ENCODE assay signal across 23 cellular contexts in genomic region chr19:13965926-13966683, GRCh38. TPM values are rescaled to one million over a fixed set of nuclear protein-coding genes. Genes with fewer than 3 reads are reported as not detected.
A peak's percentile ranks its signal among the peaks of the same experiment; 100 is the strongest.
DNase-seq lines count a peak whose midpoint lies in the region; ATAC-seq, FAIRE-seq and TF ChIP-seq lines count a peak whose summit lies in the region.
"Had no signal": no experiment of that assay in that cellular context is flagged by ENCODE, and none has a peak within 500 bp of the region (broad histone marks: within the 10 kb centered on the region; RNA-seq: fewer than 3 reads in every experiment).

No MANE protein-coding gene starts in this region.

- H3K79me2 ChIP-seq in H9 (ENCODE audit: insufficient read depth, low read length) (no peaks in the 10 kb centered on the region), K562 (ENCODE audit: control insufficient read depth, insufficient read depth, low read length) (no peaks in the 10 kb centered on the region), hepatocyte (no peaks in the 10 kb centered on the region)

- CTCF ChIA-PET in K562 (lab: Yijun Ruan, JAX; ENCODE audit: low intra/inter-chr PET ratio): no interaction called here

- H3K18ac ChIP-seq in H9 (ENCODE audit: insufficient read length, low read depth, low read length) (no peak overlapping the region), neuronal stem cell (ENCODE audit: low read length) (no peak overlapping the region)

- H3K36me3 Mint-ChIP-seq in H9 (ENCODE audit: insufficient read depth in 1 of 3, low read depth in 3 of 3): peaks cover 15 to 45% (median 28%) of the 10 kb centered on the region in 3 experiments; a peak in 6 of 7 replicates

- H2BK120ac ChIP-seq in H9 (ENCODE audit: low read depth, low read length, poor library complexity, severe bottlenecking): no peak overlapping the region
- H2BK120ac ChIP-seq in neuronal stem cell (ENCODE audit: low read depth, low read length): no peak overlapping the region

- no peaks in the 10 kb centered on the region for H3K27me3 ChIP-seq in H9 (ENCODE audit: insufficient read depth, low read length)
- no peaks in the 10 kb centered on the region for H3K27me3 ChIP-seq in K562 (ENCODE audit: control insufficient read depth in 2 of 2, insufficient read depth in 2 of 2, low read length in 2 of 2)
- no peaks in the 10 kb centered on the region for H3K27me3 ChIP-seq in hepatocyte
- peaks cover 0 to 4% (median 0%) of the 10 kb centered on the region in 3 experiments for H3K27me3 ChIP-seq in neuronal stem cell (ENCODE audit: control insufficient read depth in 3 of 3, insufficient read depth in 3 of 3, low read depth in 1 of 3, low read length in 3 of 3)
- H3K27me3 ChIP-seq in stomach: no peaks in the 10 kb centered on the region
- H3K27me3 ChIP-seq in effector memory CD4-positive, alpha-beta T cell (replicated peaks; ENCODE audit: control insufficient read depth, insufficient read depth, low read length, poor library complexity, severe bottlenecking): no peaks in the 10 kb centered on the region
- H3K27me3 ChIP-seq: BE2C had no signal

- TF ChIP-seq RAD21 in K562 (CRISPR knock-in tag; conservative IDR thresholded peaks at IDR 0.05 in 1 of 2, IDR thresholded peaks at IDR 0.05 in 1 of 2): no peak

- H3K9me2 ChIP-seq in hepatocyte (replicated peaks; ENCODE audit: insufficient read depth): no peaks in the 10 kb centered on the region

- H2BK15ac ChIP-seq in H9 (ENCODE audit: low read depth, low read length): no peak overlapping the region
- H2BK15ac ChIP-seq in neuronal stem cell (ENCODE audit: low read length): no peak overlapping the region

- H3K9ac ChIP-seq in H9 (ENCODE audit: extremely low read depth, insufficient read length, low read length) (no peak overlapping the region), K562 (ENCODE audit: insufficient read depth in 1 of 2, low read depth in 2 of 2, low read length in 2 of 2) (no peak overlapping the region), neuronal stem cell (ENCODE audit: low read depth, low read length, poor library complexity) (peak overlapping the region; percentile 72)

- TF ChIP-seq CTCF in H9 (conservative IDR thresholded peaks at IDR 0.05) (no peak), K562 (IDR thresholded peaks at IDR 0.05 in 2 of 3, conservative IDR thresholded peaks at IDR 0.05 in 1 of 3; ENCODE audit: insufficient read depth in 2 of 3, low read depth in 1 of 3, low read length in 3 of 3) (no peak), hepatocyte (IDR thresholded peaks at IDR 0.05; ENCODE audit: poor library complexity) (no peak), stomach (IDR thresholded peaks at IDR 0.05) (no peak)

- H2BK20ac ChIP-seq in H9 (ENCODE audit: low read depth, low read length, poor library complexity, severe bottlenecking): no peak overlapping the region

- TF ChIP-seq EP300 in K562 (IDR thresholded peaks at IDR 0.05; ENCODE audit: low read length) (no peak), stomach (IDR thresholded peaks at IDR 0.05) (no peak)

- H3K9me3 Mint-ChIP-seq in H9: no peaks in the 10 kb centered on the region
- H3K9me3 Mint-ChIP-seq: CD8-positive, alpha-beta memory T cell; GM23338; HFFc6 had no signal

- H3K23me2 ChIP-seq in H9 (ENCODE audit: insufficient read length, low read depth, low read length, poor library complexity, severe bottlenecking): no peaks in the 10 kb centered on the region

- TF ChIP-seq POLR2A in K562 (conservative IDR thresholded peaks at IDR 0.05) (no peak), stomach (IDR thresholded peaks at IDR 0.05) (no peak)

- ATAC-seq in K562 (no peak), HG02885 (IDR thresholded peaks at IDR 0.05; ENCODE audit: poor library complexity, unreplicated experiment) (no peak)
- ATAC-seq: GM23338, HCT116 had no signal

- no peak overlapping the region for H3K56ac ChIP-seq in H9 (ENCODE audit: insufficient read length, low read depth, low read length)

- H4K8ac ChIP-seq in H9 (replicated peaks; ENCODE audit: insufficient read length, low read depth, low read length) (no peak overlapping the region), neuronal stem cell (ENCODE audit: low read depth, low read length) (no peak overlapping the region)

- no CpG with 5 or more reads among the region's 20 CpGs for WGBS in H9 (ENCODE audit: extremely low coverage, insufficient read length, low lambda C conversion rate)
- 92% methylated on average over 8 of the region's 20 CpGs for WGBS in K562 (ENCODE audit: insufficient coverage, low coverage, missing lambda C conversion rate)
- 93% methylated on average over 17 of the region's 20 CpGs for WGBS in hepatocyte (ENCODE audit: low lambda C conversion rate, missing lambda C conversion rate)
- no CpG with 5 or more reads among the region's 20 CpGs for whole genome bisulfite sequencing in neuronal stem cell (ENCODE audit: extremely low coverage in 2 of 2, insufficient read length in 2 of 2, insufficient replicate concordance in 1 of 2), 2 donors
- 88 to 95% (median 93%) methylated on average over 16 to 20 of the region's 20 CpGs for WGBS in stomach, 5 donors

- H3T11ph ChIP-seq in H9 (ENCODE audit: low read length): no peak overlapping the region

- no peaks in the 10 kb centered on the region for H3K9me1 ChIP-seq in K562 (ENCODE audit: control insufficient read depth, insufficient read depth, low read length)

- no peak overlapping the region for H3K4me2 ChIP-seq in H9 (ENCODE audit: insufficient read depth, insufficient read length, low read length)
- H3K4me2 ChIP-seq in K562 (ENCODE audit: insufficient read depth, low read length): no peak overlapping the region
- no peak overlapping the region for H3K4me2 ChIP-seq in hepatocyte
- peak overlapping the region; percentile 2 for H3K4me2 ChIP-seq in neuronal stem cell (ENCODE audit: insufficient read depth, low read length, poor library complexity, severe bottlenecking)
- H3K4me2 ChIP-seq: GM23338 had no signal

- H4K20me1 ChIP-seq in H9 (ENCODE audit: control insufficient read depth, insufficient read depth, insufficient read length) (no peaks in the 10 kb centered on the region), K562 (replicated peaks; ENCODE audit: control insufficient read depth, insufficient read depth, low read length) (no peaks in the 10 kb centered on the region), hepatocyte (ENCODE audit: insufficient read depth, poor library complexity, severe bottlenecking) (no peaks in the 10 kb centered on the region)

- BruUV-seq in K562 (replicated peaks; lab: Mats Ljungman, UMichigan): no TSS peak

- POLR2A ChIA-PET in K562 (lab: Yijun Ruan, JAX): no interaction called here

- DNase-seq in H9 (peak; percentile 30), K562 (ENCODE audit: extremely low read depth in 1 of 4, low spot score in 3 of 4) (no peak), hepatocyte (ENCODE audit: low spot score) (peak; percentile 3), neuronal stem cell (ENCODE audit: low spot score) (no peak), stomach (no peak)
- DNase-seq in effector memory CD4-positive, alpha-beta T cell: no peak
- DNase-seq: ACHN; BE2C; C1 segment of cervical spinal cord; CD4-positive, CD25-positive, alpha-beta regulatory T cell; CD8-positive, alpha-beta memory T cell; COR-L47; DMS 273 treated with DMSO at 0.1 percent for 48 hours; DMS79; GDM1; HFFc6 had no signal

- no peaks in the 10 kb centered on the region for H3K4me1 ChIP-seq in H9 (ENCODE audit: insufficient read depth, low read length)
- H3K4me1 ChIP-seq in K562 (replicated peaks in 1 of 2; ENCODE audit: control insufficient read depth in 2 of 2, insufficient read depth in 2 of 2, low read length in 2 of 2): peaks cover 0 to 24% of the 10 kb centered on the region in 2 experiments; a peak in 2 of 5 replicates
- H3K4me1 ChIP-seq in hepatocyte (ENCODE audit: insufficient read depth): no peaks in the 10 kb centered on the region
- H3K4me1 ChIP-seq in neuronal stem cell (ENCODE audit: control insufficient read depth in 2 of 2, insufficient read depth in 1 of 2, low read depth in 1 of 2, low read length in 2 of 2): peaks cover 0 to 9% of the 10 kb centered on the region in 2 donors
- H3K4me1 ChIP-seq in stomach: peaks cover 0 to 11% (median 2%) of the 10 kb centered on the region in 4 donors
- H3K4me1 ChIP-seq in effector memory CD4-positive, alpha-beta T cell (ENCODE audit: control insufficient read depth, insufficient read depth, low read length, poor library complexity, severe bottlenecking): no peaks in the 10 kb centered on the region
- H3K4me1 ChIP-seq: BE2C had no signal

- no peak overlapping the region for H3K4me3 ChIP-seq in K562
- no peak overlapping the region for H3K4me3 ChIP-seq in hepatocyte
- no peak overlapping the region for H3K4me3 ChIP-seq in neuronal stem cell (ENCODE audit: low read length in 2 of 2)
- no peak overlapping the region for H3K4me3 ChIP-seq in stomach
- H3K4me3 ChIP-seq in effector memory CD4-positive, alpha-beta T cell (ENCODE audit: insufficient read depth, low read depth, low read length, poor library complexity, severe bottlenecking): no peak overlapping the region
- H3K4me3 ChIP-seq: GM23338 had no signal

- H3K4ac ChIP-seq in H9 (ENCODE audit: low read depth, low read length) (no peak overlapping the region), neuronal stem cell (ENCODE audit: low read length) (no peak overlapping the region)

- intact Hi-C loops in K562 (cut with micrococcal nuclease): no loop called here
- intact Hi-C loops in stomach (cut with DNase I; ENCODE audit: low total_unique reads): no loop called here

- H3K27ac ChIP-seq in H9 (ENCODE audit: insufficient read length, low read depth, low read length) (no peak overlapping the region), K562 (ENCODE audit: extremely low read depth, low read depth, low read length) (no peak overlapping the region), hepatocyte (no peak overlapping the region), neuronal stem cell (replicated peaks; ENCODE audit: low read length) (no peak overlapping the region), stomach (no peak overlapping the region)
- H3K27ac ChIP-seq in effector memory CD4-positive, alpha-beta T cell (ENCODE audit: insufficient read depth, low read length, poor library complexity, severe bottlenecking): no peak overlapping the region

- H4K91ac ChIP-seq in H9 (ENCODE audit: insufficient read length, low read depth, low read length) (no peak overlapping the region), neuronal stem cell (ENCODE audit: low read depth, low read length, poor library complexity) (no peak overlapping the region)

- FAIRE-seq in K562 (lab: Jason Lieb, UNC): no peak
- FAIRE-seq: A204.1, GM12892, H54 had no signal

- H3K14ac ChIP-seq in H9 (ENCODE audit: insufficient read depth, low read length): no peak overlapping the region
- H3K14ac ChIP-seq in neuronal stem cell (ENCODE audit: low read length): peak overlapping the region; percentile 47

- H2BK5ac ChIP-seq in H9 (ENCODE audit: insufficient read length, low read length) (no peak overlapping the region), neuronal stem cell (ENCODE audit: low read length) (peak overlapping the region; percentile 53)

- no peak overlapping the region for H4K5ac ChIP-seq in H9 (ENCODE audit: insufficient read length, low read depth, low read length)

- no peaks in the 10 kb centered on the region for H3K79me1 ChIP-seq in H9 (ENCODE audit: insufficient read depth, low read depth, low read length, poor library complexity, severe bottlenecking)
- H3K79me1 ChIP-seq in neuronal stem cell (ENCODE audit: low read depth, low read length): peaks cover 7% of the 10 kb centered on the region

- H3K36me3 ChIP-seq in K562 (ENCODE audit: control insufficient read depth, insufficient read depth, low read length) (peaks cover 78% of the 10 kb centered on the region; the same call in 2 of the 3 replicates), hepatocyte (replicated peaks; ENCODE audit: insufficient read depth, low read depth) (no peaks in the 10 kb centered on the region), neuronal stem cell (replicated peaks in 1 of 2; ENCODE audit: control insufficient read depth in 2 of 2, insufficient read depth in 2 of 2, low read length in 2 of 2) (peaks cover 34 to 59% of the 10 kb centered on the region in 2 donors), stomach (peaks cover 57 to 100% (median 99%) of the 10 kb centered on the region in 4 donors)
- peaks cover 57% of the 10 kb centered on the region for H3K36me3 ChIP-seq in effector memory CD4-positive, alpha-beta T cell (ENCODE audit: control insufficient read depth, insufficient read depth, low read length)

- H3K9me3 ChIP-seq in H9 (ENCODE audit: control insufficient read depth, low read depth, low read length) (no peaks in the 10 kb centered on the region), K562 (replicated peaks; ENCODE audit: control insufficient read depth, insufficient read depth, low read depth, low read length) (no peaks in the 10 kb centered on the region), hepatocyte (ENCODE audit: low read depth) (no peaks in the 10 kb centered on the region), neuronal stem cell (replicated peaks in 1 of 2; ENCODE audit: control insufficient read depth in 2 of 2, insufficient read depth in 1 of 2, low read depth in 1 of 2, low read length in 2 of 2) (no peaks in the 10 kb centered on the region), stomach (no peaks in the 10 kb centered on the region)
- no peaks in the 10 kb centered on the region for H3K9me3 ChIP-seq in effector memory CD4-positive, alpha-beta T cell (ENCODE audit: control insufficient read depth, low read length)
- H3K9me3 ChIP-seq: BE2C had no signal

- H2AFZ ChIP-seq in H9 (ENCODE audit: low read length) (no peak overlapping the region), K562 (ENCODE audit: low read depth, low read length) (no peak overlapping the region), hepatocyte (no peak overlapping the region), neuronal stem cell (ENCODE audit: low read length) (no peak overlapping the region)
- H2AFZ ChIP-seq: GM23338 had no signal

- in situ Hi-C loops in K562 (cut with MboI): no loop called here

- H3K4me3 Mint-ChIP-seq in H9: no peak overlapping the region
- H3K4me3 Mint-ChIP-seq: CD8-positive, alpha-beta memory T cell; GM23338; HFFc6 had no signal

- H2AK5ac ChIP-seq in H9 (ENCODE audit: insufficient read length, low read length) (no peak overlapping the region), neuronal stem cell (ENCODE audit: low read depth, low read length) (peak overlapping the region; percentile 52)

- no peak overlapping the region for H3K27ac Mint-ChIP-seq in H9
- H3K27ac Mint-ChIP-seq: GM23338, HFFc6 had no signal

- H3K23ac ChIP-seq in H9 (ENCODE audit: insufficient read length, low read depth, low read length): no peak overlapping the region
- H3K23ac ChIP-seq in neuronal stem cell (ENCODE audit: low read depth, low read length, poor library complexity): peak overlapping the region; percentile 85

- H2BK12ac ChIP-seq in H9 (ENCODE audit: insufficient read length, low read depth, low read length) (no peak overlapping the region), neuronal stem cell (ENCODE audit: low read length) (no peak overlapping the region)

- no peaks in the 10 kb centered on the region for H3K27me3 Mint-ChIP-seq in H9 (ENCODE audit: low read depth)
- H3K27me3 Mint-ChIP-seq: CD4-positive, CD25-positive, alpha-beta regulatory T cell; CD8-positive, alpha-beta memory T cell had no signal

- peaks cover 4 to 6% of the 10 kb centered on the region in 2 experiments; a peak in 3 of 4 replicates for H3K4me1 Mint-ChIP-seq in H9

RNA-seq across cellular contexts. Expression of gene DCAF15, which starts 13.8 kb away (rescaled TPM):
- total RNA-seq in H9 (2021): 82.2 and 82.5 TPM in 2 replicates
- total RNA-seq in K562 (2011; cell fraction: chromatin; rRNA removed; ENCODE audit: low replicate concordance): 49.6 and 162 TPM in 2 replicates
- 148 and 149 TPM in 2 replicates for total RNA-seq in K562 (2011; cell fraction: nucleolus; rRNA removed)
- total RNA-seq in K562 (2011; cell fraction: nucleoplasm; rRNA removed): 55.0 and 76.5 TPM in 2 replicates
- total RNA-seq in K562 (2014; rRNA removed): 37.0 and 39.4 TPM in 2 replicates
- total RNA-seq in K562 (2014; rRNA removed; fragmentation: Illumina TruSeq; extraction: Trizol): 10.4 and 13.6 TPM in 2 replicates
- total RNA-seq in K562 (2015; rRNA removed; fragmentation: Illumina TruSeq; extraction: Trizol): 22.5 and 24.0 TPM in 2 replicates
- 63.2 and 68.5 TPM in 2 replicates for total RNA-seq in K562 (2021)
- 27.7 and 46.8 TPM in 2 replicates for polyA plus RNA-seq in K562 (2011; rRNA removed)
- polyA plus RNA-seq in K562 (2011; cell fraction: cytosol; rRNA removed): 28.8 and 44.6 TPM in 2 replicates
- polyA plus RNA-seq in K562 (2011; cell fraction: nucleus; rRNA removed): 228 and 347 TPM in 2 replicates
- polyA plus RNA-seq in K562 (2012): 50.0 and 68.0 TPM in 2 replicates
- 31.0 and 55.5 TPM in 2 replicates for polyA plus RNA-seq in K562 (2014; fragmentation: Illumina TruSeq; extraction: Trizol)
- polyA plus RNA-seq in K562 (2014; fragmentation: Nextera tagmentation; extraction: Ambion mirVana): under 1 TPM; 0.17 to 0.56 TPM
- polyA plus RNA-seq in K562 (2014; rRNA removed): 52.5 and 56.2 TPM in 2 replicates
- polyA minus RNA-seq in K562 (2011; rRNA and poly(A)+ RNA removed): 14.2 and 17.7 TPM in 2 replicates
- polyA minus RNA-seq in K562 (2011; cell fraction: cytosol; rRNA and poly(A)+ RNA removed): 19.0 and 22.3 TPM in 2 replicates
- polyA minus RNA-seq in K562 (2011; cell fraction: nucleus; rRNA and poly(A)+ RNA removed): 42.0 and 54.3 TPM in 2 replicates
- total RNA-seq in hepatocyte: 9.3 and 13.4 TPM in 2 replicates
- polyA plus RNA-seq in hepatocyte: 16.4 and 19.0 TPM in 2 replicates
- 44.9 TPM for polyA plus RNA-seq in neuronal stem cell (2013, experiment 1 of 2)
- 44.2 TPM for polyA plus RNA-seq in neuronal stem cell (2013, experiment 2 of 2)
- total RNA-seq in stomach: 10 to 100 TPM in 2 of 5 donors, 1 to 10 TPM in 3; 7.1 to 37.3 (median 9.8) TPM
- 10 to 100 TPM; 21.2 to 32.9 (median 31.3) TPM for polyA plus RNA-seq in stomach

RNA-seq across cellular contexts. Expression of gene PODNL1, which starts 27.9 kb away (rescaled TPM):
- total RNA-seq in H9 (2021) (0.68 TPM in 2 replicates), K562 (2014; rRNA removed) (0.12 TPM in 1 of 2 replicates, not detected in the other), K562 (2014; rRNA removed; fragmentation: Illumina TruSeq; extraction: Trizol) (not detected in 2 replicates), K562 (2015; rRNA removed; fragmentation: Illumina TruSeq; extraction: Trizol) (0.25 and 0.34 TPM in 2 replicates), K562 (2021) (0.40 and 0.47 TPM in 2 replicates), hepatocyte (0.17 TPM in 1 of 2 replicates, not detected in the other), stomach (not detected)
- total RNA-seq in K562 (2011; cell fraction: chromatin; rRNA removed; ENCODE audit: low replicate concordance): 0.14 and 2.1 TPM in 2 replicates
- 0.53 and 1.2 TPM in 2 replicates for total RNA-seq in K562 (2011; cell fraction: nucleolus; rRNA removed)
- 0.29 and 2.3 TPM in 2 replicates for total RNA-seq in K562 (2011; cell fraction: nucleoplasm; rRNA removed)
- polyA plus RNA-seq in K562 (2011; rRNA removed) (0.18 and 0.46 TPM in 2 replicates), K562 (2014; fragmentation: Illumina TruSeq; extraction: Trizol) (0.22 and 0.42 TPM in 2 replicates), K562 (2014; fragmentation: Nextera tagmentation; extraction: Ambion mirVana) (under 1 TPM in 1 of 2 experiments, not detected in 1; 0.24 TPM), K562 (2014; rRNA removed) (0.21 TPM in 1 of 2 replicates, not detected in the other), hepatocyte (2.4 and 3.3 TPM in 2 replicates), stomach (1 to 10 TPM in 2 of 3 donors, under 1 TPM in 1; 0.92 to 3.4 (median 1.3) TPM)
- 0.55 and 0.91 TPM in 2 replicates for polyA plus RNA-seq in K562 (2011; cell fraction: cytosol; rRNA removed)
- polyA plus RNA-seq in K562 (2011; cell fraction: nucleus; rRNA removed): 0.18 and 0.60 TPM in 2 replicates
- polyA plus RNA-seq in K562 (2012): 0.82 and 1.8 TPM in 2 replicates
- polyA minus RNA-seq in K562 (2011; rRNA and poly(A)+ RNA removed): 0.42 TPM in 1 of 2 replicates, not detected in the other
- not detected in 2 replicates for polyA minus RNA-seq in K562 (2011; cell fraction: cytosol; rRNA and poly(A)+ RNA removed)
- 0.13 and 0.67 TPM in 2 replicates for polyA minus RNA-seq in K562 (2011; cell fraction: nucleus; rRNA and poly(A)+ RNA removed)
- polyA plus RNA-seq in neuronal stem cell (2013, experiment 1 of 2): 2.8 TPM
- polyA plus RNA-seq in neuronal stem cell (2013, experiment 2 of 2): 2.8 TPM
- total RNA-seq: CD4-positive, CD25-positive, alpha-beta regulatory T cell; Daoy had no signal
- polyA plus RNA-seq: CD8-positive, alpha-beta memory T cell; GM23338 had no signal

RNA-seq across cellular contexts. Expression of gene RFX1, which starts 40.0 kb away (rescaled TPM):
- total RNA-seq in H9 (2021) (19.2 and 21.4 TPM in 2 replicates), K562 (2014; rRNA removed) (3.1 and 4.0 TPM in 2 replicates), K562 (2014; rRNA removed; fragmentation: Illumina TruSeq; extraction: Trizol) (0.22 and 0.40 TPM in 2 replicates), K562 (2015; rRNA removed; fragmentation: Illumina TruSeq; extraction: Trizol) (1.2 and 1.4 TPM in 2 replicates), K562 (2021) (17.9 and 19.3 TPM in 2 replicates), hepatocyte (2.2 and 4.2 TPM in 2 replicates), stomach (10 to 100 TPM in 1 of 5 donors, 1 to 10 TPM in 3, under 1 TPM in 1; 0.58 to 27.2 (median 2.6) TPM)
- 5.5 and 14.4 TPM in 2 replicates for total RNA-seq in K562 (2011; cell fraction: chromatin; rRNA removed; ENCODE audit: low replicate concordance)
- 12.2 and 13.2 TPM in 2 replicates for total RNA-seq in K562 (2011; cell fraction: nucleolus; rRNA removed)
- 7.8 and 8.1 TPM in 2 replicates for total RNA-seq in K562 (2011; cell fraction: nucleoplasm; rRNA removed)
- polyA plus RNA-seq in K562 (2011; rRNA removed) (0.95 and 1.4 TPM in 2 replicates), K562 (2014; fragmentation: Illumina TruSeq; extraction: Trizol) (1.7 and 4.7 TPM in 2 replicates), K562 (2014; fragmentation: Nextera tagmentation; extraction: Ambion mirVana) (under 1 TPM; 0.14 to 0.25 TPM), K562 (2014; rRNA removed) (3.8 and 4.8 TPM in 2 replicates), hepatocyte (2.4 and 4.1 TPM in 2 replicates), stomach (1 to 10 TPM; 3.1 to 6.0 (median 3.6) TPM)
- polyA plus RNA-seq in K562 (2011; cell fraction: cytosol; rRNA removed): 0.60 and 1.4 TPM in 2 replicates
- 5.3 and 11.1 TPM in 2 replicates for polyA plus RNA-seq in K562 (2011; cell fraction: nucleus; rRNA removed)
- polyA plus RNA-seq in K562 (2012): 9.7 and 10.4 TPM in 2 replicates
- polyA minus RNA-seq in K562 (2011; rRNA and poly(A)+ RNA removed): 0.35 and 0.36 TPM in 2 replicates
- 5.1 and 12.7 TPM in 2 replicates for polyA minus RNA-seq in K562 (2011; cell fraction: cytosol; rRNA and poly(A)+ RNA removed)
- polyA minus RNA-seq in K562 (2011; cell fraction: nucleus; rRNA and poly(A)+ RNA removed): 4.2 and 5.9 TPM in 2 replicates
- 7.3 TPM for polyA plus RNA-seq in neuronal stem cell (2013, experiment 1 of 2)
- 7.5 TPM for polyA plus RNA-seq in neuronal stem cell (2013, experiment 2 of 2)

Comparison
In these comparisons a context has a peak if more than half of its experiments do, and no peak if none do; other contexts are left out.
1. DNase-seq: peak in H9 (single experiment) and hepatocyte (single experiment); none in K562 (0 of 4), neuronal stem cell (single experiment), stomach (single experiment) and effector memory CD4-positive, alpha-beta T cell (0 of 3).